14 cellular contexts compared by ENCODE assay signal in genomic region chr3:44058868-44059203, GRCh38.
DNase-seq lines count a peak whose midpoint lies in the region; ATAC-seq and TF ChIP-seq lines count a peak whose summit lies in the region.
"Had no signal": no experiment of that assay in that cellular context is flagged by ENCODE, and none has a peak within 500 bp of the region (broad histone marks: within the 10 kb centered on the region; RNA-seq: fewer than 3 reads in every experiment).

No MANE protein-coding gene starts in this region.

- no peak for TF ChIP-seq EP300 in esophagus muscularis mucosa (IDR thresholded peaks at IDR 0.05)

- H3K27me3 ChIP-seq in hepatocyte = peaks cover 13% of the 10 kb centered on the region
- H3K27me3 ChIP-seq in esophagus muscularis mucosa = peaks cover 0 to 73% (median 0%) of the 10 kb centered on the region in 4 donors
- H3K27me3 ChIP-seq: pancreas had no signal

- no peaks in the 10 kb centered on the region for H3K9me3 ChIP-seq in hepatocyte (ENCODE audit: low read depth)
- no peaks in the 10 kb centered on the region for H3K9me3 ChIP-seq in esophagus muscularis mucosa
- H3K9me3 ChIP-seq: pancreas had no signal

- no peaks in the 10 kb centered on the region for H3K9me2 ChIP-seq in hepatocyte (replicated peaks; ENCODE audit: insufficient read depth)

- WGBS in hepatocyte (ENCODE audit: low lambda C conversion rate, missing lambda C conversion rate) = 59% methylated on average over 5 of the region's 5 CpGs
- 60% methylated on average over 5 of the region's 5 CpGs for WGBS in esophagus muscularis mucosa

- H3K27ac ChIP-seq in hepatocyte (no peak overlapping the region), esophagus muscularis mucosa (replicated peaks in 1 of 4) (no peak overlapping the region)
- H3K27ac ChIP-seq: pancreas had no signal

- no peaks in the 10 kb centered on the region for H3K79me2 ChIP-seq in hepatocyte

- ATAC-seq in GM18868 (IDR thresholded peaks at IDR 0.05; ENCODE audit: unreplicated experiment) (peak; percentile 11), GM21737 (IDR thresholded peaks at IDR 0.05; ENCODE audit: unreplicated experiment) (peak; percentile 8), HG03159 (IDR thresholded peaks at IDR 0.05; ENCODE audit: unreplicated experiment) (peak; percentile 20), HG03097 (IDR thresholded peaks at IDR 0.05; ENCODE audit: low FRiP score, unreplicated experiment) (no peak)

- intact Hi-C loops in esophagus muscularis mucosa (cut with DNase I) = no loop called here

- H3K36me3 ChIP-seq in hepatocyte (replicated peaks; ENCODE audit: insufficient read depth, low read depth) (no peaks in the 10 kb centered on the region), esophagus muscularis mucosa (no peaks in the 10 kb centered on the region)
- H3K36me3 ChIP-seq: pancreas had no signal

- DNase-seq in hepatocyte (ENCODE audit: low spot score) (no peak), esophagus muscularis mucosa (ENCODE audit: extremely low spot score) (no peak)
- DNase-seq in stimulated activated CD4-positive, alpha-beta T cell treated with anti-CD3 and anti-CD28 coated beads, Interleukin-15, amount 100 ng/mL, for 24 hours = no peak
- DNase-seq in stimulated activated CD4-positive, alpha-beta T cell treated with anti-CD3 and anti-CD28 coated beads, Interleukin-4, amount 100 ng/mL, for 1 hour = no peak
- DNase-seq: erythroblast; NCI-H2171 treated with DMSO at 0.1 percent for 48 hours; NK-92 treated with Interleukin-12 subunit alpha and Interleukin-12 subunit beta, amount 100 ng/mL, for 24 hours; pancreas; SHP77 treated with DMSO at 0.1 percent for 48 hours had no signal

- no peak overlapping the region for H2AFZ ChIP-seq in hepatocyte

- H4K20me1 ChIP-seq in hepatocyte (ENCODE audit: insufficient read depth, poor library complexity, severe bottlenecking) = no peaks in the 10 kb centered on the region

- no peak for TF ChIP-seq POLR2A in esophagus muscularis mucosa (IDR thresholded peaks at IDR 0.05; ENCODE audit: low read depth)

- H3K4me1 ChIP-seq in hepatocyte (ENCODE audit: insufficient read depth) (peaks cover 20% of the 10 kb centered on the region), esophagus muscularis mucosa (peaks cover 0 to 4% (median 2%) of the 10 kb centered on the region in 4 donors)
- H3K4me1 ChIP-seq: pancreas had no signal

- H3K4me3 ChIP-seq in hepatocyte = no peak overlapping the region
- no peak overlapping the region for H3K4me3 ChIP-seq in esophagus muscularis mucosa
- H3K4me3 ChIP-seq: pancreas, skin epidermis had no signal

- TF ChIP-seq CTCF in hepatocyte (IDR thresholded peaks at IDR 0.05; ENCODE audit: poor library complexity) = no peak
- no peak for TF ChIP-seq CTCF in esophagus muscularis mucosa (IDR thresholded peaks at IDR 0.05)

- H3K4me2 ChIP-seq in hepatocyte = peak overlapping the region; percentile 48
